26 cellular contexts compared by ENCODE assay signal in genomic region chr10:73404690-73405089, GRCh38.
"Had no signal": no experiment of that assay in that cellular context is flagged by ENCODE, and none has a peak within 500 bp of the region (broad histone marks: within the 10 kb centered on the region; RNA-seq: fewer than 3 reads in every experiment).

No MANE protein-coding gene starts in this region.

- H3K27ac ChIP-seq: adrenal gland, body of pancreas, esophagus muscularis mucosa, foreskin keratinocyte, gastroesophageal sphincter, heart right ventricle, hepatocyte had no signal

- ATAC-seq: activated naive CD8-positive, alpha-beta T cell treated with anti-CD3 and anti-CD28 coated beads, Interleukin-2, amount 50 U/mL, for 24 hours; activated T-cell treated with anti-CD3 and anti-CD28 coated beads, Interleukin-2, amount 50 U/mL, for 72 hours; body of pancreas; effector memory CD8-positive, alpha-beta T cell; foreskin keratinocyte; gastroesophageal sphincter; heart right ventricle had no signal

- DNase-seq: activated CD4-positive, alpha-beta memory T cell treated with anti-CD3 and anti-CD28 coated beads, Interleukin-2, amount 10 ng/mL, durations not matched to agents 7 days and 5 days; activated CD4-positive, alpha-beta T cell treated with anti-CD3 and anti-CD28 coated beads for 1 hour; activated CD4-positive, alpha-beta T cell treated with anti-CD3 and anti-CD28 coated beads for 4 hours; activated CD4-positive, alpha-beta T cell treated with anti-CD3 and anti-CD28 coated beads, Interleukin-2, amount 10 ng/mL, durations not matched to agents 7 days and 5 days; activated CD4-positive, alpha-beta T cell treated with anti-CD3 and anti-CD28 coated beads, Interleukin-2, amount 50 U/mL, for 4 hours; activated gamma-delta T cell; activated naive CD4-positive, alpha-beta T cell treated with Interleukin-2 at 50 U/mL for 16 hours; activated naive CD8-positive, alpha-beta T cell treated with anti-CD3 and anti-CD28 coated beads for 36 hours; activated naive CD8-positive, alpha-beta T cell treated with anti-CD3 and anti-CD28 coated beads, Interleukin-2, amount 50 U/mL, for 24 hours; activated T-cell treated with anti-CD3 and anti-CD28 coated beads, Interleukin-2, amount 50 U/mL, for 72 hours; adrenal gland; amygdala; aorta; body of pancreas; caudate nucleus; cortex of kidney; dermis blood vessel endothelial cell; effector CD4-positive, alpha-beta T cell; effector memory CD8-positive, alpha-beta T cell; erythroblast; foreskin keratinocyte; heart right ventricle; T-helper 2 cell had no signal
